8 cellular contexts compared by ENCODE assay signal in genomic region chr2:102251042-102251848, GRCh38.
DNase-seq lines count a peak whose midpoint lies in the region; ATAC-seq and FAIRE-seq lines count a peak whose summit lies in the region.

No MANE protein-coding gene starts in this region.

- peaks cover 31% of the 10 kb centered on the region for H3K27me3 ChIP-seq in iPS-15b (ENCODE audit: control insufficient read depth, insufficient read depth, low read length)
- peaks cover 0 to 6% of the 10 kb centered on the region in 2 donors for H3K27me3 ChIP-seq in small intestine (ENCODE audit: control insufficient read depth in 2 of 2, insufficient read depth in 2 of 2, low read length in 2 of 2)

- peaks cover 6% of the 10 kb centered on the region for H3K9me3 Mint-ChIP-seq in activated naive CD8-positive, alpha-beta T cell treated with anti-CD3 and anti-CD28 coated beads for 36 hours

- H3K36me3 Mint-ChIP-seq in activated naive CD8-positive, alpha-beta T cell treated with anti-CD3 and anti-CD28 coated beads for 36 hours: peaks cover 5% of the 10 kb centered on the region

- H3K4me1 ChIP-seq in iPS-15b (ENCODE audit: control insufficient read depth, insufficient read depth, low read length): no peaks in the 10 kb centered on the region
- H3K4me1 ChIP-seq in small intestine (ENCODE audit: control insufficient read depth in 2 of 2, insufficient read depth in 1 of 2, low read depth in 1 of 2, low read length in 1 of 2): no peaks in the 10 kb centered on the region

- peak overlapping the region; percentile 52 for H3K4me3 ChIP-seq in iPS-15b (ENCODE audit: low read depth, low read length)
- H3K4me3 ChIP-seq in small intestine (ENCODE audit: low read depth in 1 of 2, low read length in 2 of 2): peak overlapping the region; percentile 2 to 22

- H3K9me3 ChIP-seq in iPS-15b (ENCODE audit: control insufficient read depth, insufficient read depth, low read length) (no peaks in the 10 kb centered on the region), small intestine (ENCODE audit: control insufficient read depth, low read depth) (no peaks in the 10 kb centered on the region)

- peak overlapping the region; percentile 74 for H3K4me3 Mint-ChIP-seq in activated naive CD8-positive, alpha-beta T cell treated with anti-CD3 and anti-CD28 coated beads for 36 hours

- DNase-seq in GM19239 (ENCODE audit: insufficient read length, low spot score) (peak; percentile 42), RPMI7951 (ENCODE audit: low read depth) (peak; percentile 47), small intestine (peak; percentile 49), NCI-H1930 (lab: John Stamatoyannopoulos, UW) (no peak), RCC 7860 (ENCODE audit: low spot score) (no peak)
- peak; percentile 68 for DNase-seq in activated naive CD8-positive, alpha-beta T cell treated with anti-CD3 and anti-CD28 coated beads for 36 hours

- 3 to 7% (median 6%) methylated on average over 52 of the region's 52 CpGs for WGBS in small intestine, 3 donors

- H3K4me1 Mint-ChIP-seq in activated naive CD8-positive, alpha-beta T cell treated with anti-CD3 and anti-CD28 coated beads for 36 hours: peaks cover 36% of the 10 kb centered on the region

- peaks cover 18% of the 10 kb centered on the region for H3K27me3 Mint-ChIP-seq in activated naive CD8-positive, alpha-beta T cell treated with anti-CD3 and anti-CD28 coated beads for 36 hours

- peak overlapping the region; percentile 78 for H3K27ac Mint-ChIP-seq in activated naive CD8-positive, alpha-beta T cell treated with anti-CD3 and anti-CD28 coated beads for 36 hours

- FAIRE-seq in GM19239 (lab: Jason Lieb, UNC) (no peak), small intestine (lab: Jason Lieb, UNC) (no peak), RCC 7860 (lab: Jason Lieb, UNC) (no peak)

- H3K9ac ChIP-seq in iPS-15b (ENCODE audit: low read depth, low read length): no peak overlapping the region

- H3K36me3 ChIP-seq in iPS-15b (ENCODE audit: control insufficient read depth, insufficient read depth, low read length) (no peaks in the 10 kb centered on the region), small intestine (ENCODE audit: control insufficient read depth in 2 of 2, insufficient read depth in 2 of 2, low read length in 2 of 2) (no peaks in the 10 kb centered on the region)

- peak overlapping the region in 1 of 2 donors; percentile 19 for H3K27ac ChIP-seq in small intestine (ENCODE audit: low read depth in 1 of 2, low read length in 1 of 2)

- no peak for ATAC-seq in HG03378 (IDR thresholded peaks at IDR 0.05; ENCODE audit: unreplicated experiment)

Comparison
In these comparisons a context has a peak if more than half of its experiments do, and no peak if none do; other contexts are left out.
1. DNase-seq: peak in GM19239 (single experiment), RPMI7951 (single experiment), activated naive CD8-positive, alpha-beta T cell treated with anti-CD3 and anti-CD28 coated beads for 36 hours (single experiment) and small intestine (single experiment); none in NCI-H1930 (0 of 2) and RCC 7860 (single experiment).